ENCODE assay signal across 8 cellular contexts in the genomic region with DNA sequence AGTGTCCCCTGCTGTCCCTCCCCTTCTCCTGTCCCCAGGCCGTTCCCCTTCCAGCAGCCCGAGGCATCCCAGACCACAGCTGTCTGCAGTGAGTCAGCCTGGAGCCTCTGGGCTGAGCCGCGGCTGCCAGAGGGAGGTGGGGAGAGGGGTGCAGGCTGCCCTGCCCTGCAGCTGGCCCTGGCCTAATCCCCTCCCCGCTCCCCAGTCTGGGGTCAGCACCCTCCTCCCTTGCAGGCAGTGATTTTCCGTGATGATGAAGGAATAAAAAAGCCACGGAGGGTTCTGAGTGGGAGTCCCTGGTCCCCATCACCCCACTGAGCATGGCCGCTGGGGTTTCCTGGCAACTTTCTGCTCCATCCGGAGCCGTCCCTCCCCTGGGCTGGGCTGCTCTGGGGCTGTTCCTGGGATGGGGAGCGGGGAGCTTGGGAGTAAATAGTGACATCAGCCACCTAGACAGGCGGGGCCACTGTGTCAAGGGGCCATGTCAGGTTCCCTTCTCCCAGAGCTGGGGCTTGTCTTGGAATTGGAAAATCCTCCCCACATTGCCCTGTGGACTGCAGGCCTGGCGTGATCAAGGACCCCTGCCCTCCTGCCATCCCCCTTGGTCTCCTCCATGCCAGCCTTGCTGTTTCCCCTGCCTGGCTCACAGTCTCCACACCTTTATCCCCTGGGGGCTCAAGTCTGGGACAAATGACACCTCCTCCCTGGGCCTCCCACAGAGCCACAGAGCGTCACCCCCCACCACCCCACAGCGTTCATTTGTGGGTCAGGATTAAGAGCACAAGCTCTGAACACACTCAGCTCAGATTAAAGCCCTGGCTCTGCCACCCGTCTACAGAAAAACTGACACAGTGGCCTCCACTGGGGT. TPM values are rescaled to one million over a fixed set of nuclear protein-coding genes. Genes with fewer than 3 reads are reported as not detected.
DNase-seq lines count a peak whose midpoint lies in the region; ATAC-seq, FAIRE-seq and TF ChIP-seq lines count a peak whose summit lies in the region.

No MANE protein-coding gene starts in this region.

- peak overlapping the region; percentile 85 for H2BK5ac ChIP-seq in mesenchymal stem cell (ENCODE audit: low read depth, low read length, poor library complexity, severe bottlenecking)

- peak overlapping the region; percentile 34 to 99 for H2BK12ac ChIP-seq in mesenchymal stem cell (ENCODE audit: low read length in 2 of 2)

- H3K4me3 ChIP-seq in OCI-LY3 (ENCODE audit: low read length) (no peak overlapping the region), mesenchymal stem cell (ENCODE audit: insufficient read depth in 1 of 2, low read depth in 1 of 2, low read length in 2 of 2) (no peak overlapping the region)

- no peaks in the 10 kb centered on the region for H4K20me1 ChIP-seq in OCI-LY3 (ENCODE audit: insufficient read depth, low read length)

- H2AFZ ChIP-seq in OCI-LY3 (ENCODE audit: low read depth, low read length) (no peak overlapping the region), mesenchymal stem cell (ENCODE audit: low read depth, low read length) (no peak overlapping the region)

- H3K9me3 ChIP-seq in OCI-LY3 (ENCODE audit: insufficient read depth, low read length), result no peaks in the 10 kb centered on the region
- H3K9me3 ChIP-seq in mesenchymal stem cell (ENCODE audit: control insufficient read depth, low read length), result no peaks in the 10 kb centered on the region

- H3K4me1 ChIP-seq in OCI-LY3 (ENCODE audit: low read length) (peaks cover 6% of the 10 kb centered on the region; the same call in 1 of the 2 replicates), mesenchymal stem cell (ENCODE audit: control insufficient read depth, insufficient read depth, low read depth, low read length) (peaks cover 49% of the 10 kb centered on the region)

- H2AK5ac ChIP-seq in mesenchymal stem cell (ENCODE audit: low read length, severe bottlenecking), result peak overlapping the region; percentile 97

- H3K18ac ChIP-seq in mesenchymal stem cell (ENCODE audit: low read depth in 1 of 2, low read length in 2 of 2), result peak overlapping the region; percentile 81 to 99

- H3K36me3 ChIP-seq in OCI-LY3 (replicated peaks; ENCODE audit: low read depth, low read length) (no peaks in the 10 kb centered on the region), mesenchymal stem cell (ENCODE audit: control insufficient read depth in 1 of 2, insufficient read depth in 2 of 2, low read depth in 1 of 2, low read length in 2 of 2) (no peaks in the 10 kb centered on the region)

- peaks cover 1% of the 10 kb centered on the region for H3K79me1 ChIP-seq in mesenchymal stem cell (replicated peaks; ENCODE audit: low read length, poor library complexity, severe bottlenecking)

- H3K4ac ChIP-seq in mesenchymal stem cell (ENCODE audit: low read depth in 1 of 2, low read length in 2 of 2), result peak overlapping the region; percentile 86 to 96

- H3K14ac ChIP-seq in mesenchymal stem cell (ENCODE audit: low read length in 2 of 2), result peak overlapping the region in 1 of 2 experiments; percentile 50

- H3K27ac ChIP-seq in OCI-LY3 (ENCODE audit: low read length), result no peak overlapping the region
- peak overlapping the region; percentile 93 for H3K27ac ChIP-seq in mesenchymal stem cell (ENCODE audit: low read length, poor library complexity, severe bottlenecking)

- H3K79me2 ChIP-seq in OCI-LY3 (ENCODE audit: low read length), result no peaks in the 10 kb centered on the region

- no peak overlapping the region for H3K9ac ChIP-seq in OCI-LY3 (ENCODE audit: low read length)
- peak overlapping the region; percentile 87 for H3K9ac ChIP-seq in mesenchymal stem cell (ENCODE audit: low read length)

- DNase-seq in ELF-1 (ENCODE audit: low read depth, low spot score) (peak; percentile 73), dermis microvascular lymphatic vessel endothelial cell (ENCODE audit: low read depth in 2 of 2) (peak; percentile 29 to 74), mesenchymal stem cell (peak; percentile 93), urothelium cell line (ENCODE audit: low spot score) (peak; percentile 71)
- no peak for DNase-seq in activated CD4-positive, alpha-beta T cell treated with anti-CD3 and anti-CD28 coated beads, Interleukin-2, amount 50 U/mL, for 48 hours

- H2BK120ac ChIP-seq in mesenchymal stem cell (ENCODE audit: low read depth, low read length), result peak overlapping the region; percentile 80

- ATAC-seq in GM19463 (IDR thresholded peaks at IDR 0.05; ENCODE audit: unreplicated experiment) (no peak), GM19395 (IDR thresholded peaks at IDR 0.05; ENCODE audit: unreplicated experiment) (no peak)

- peak overlapping the region; percentile 76 for H4K8ac ChIP-seq in mesenchymal stem cell (ENCODE audit: low read length)

- H4K91ac ChIP-seq in mesenchymal stem cell (ENCODE audit: low read length), result peak overlapping the region; percentile 91

- WGBS in mesenchymal stem cell, result 13% methylated on average over 14 of the region's 16 CpGs

- no peak for TF ChIP-seq CTCF in OCI-LY3 (IDR thresholded peaks at IDR 0.05; ENCODE audit: low read depth, low read length)

- FAIRE-seq in urothelium cell line (lab: Jason Lieb, UNC), result no peak

- H3K4me2 ChIP-seq in OCI-LY3 (ENCODE audit: low read length) (peak overlapping the region; percentile 24), mesenchymal stem cell (ENCODE audit: low read length, poor library complexity, severe bottlenecking) (peak overlapping the region; percentile 33)

- no peak overlapping the region for H3K23ac ChIP-seq in mesenchymal stem cell (ENCODE audit: low read length in 2 of 2)

- peak overlapping the region; percentile 77 for H2BK15ac ChIP-seq in mesenchymal stem cell (ENCODE audit: low read depth, poor library complexity, severe bottlenecking)

- peaks cover 16% of the 10 kb centered on the region for H3K27me3 ChIP-seq in OCI-LY3 (ENCODE audit: low read depth, low read length)
- H3K27me3 ChIP-seq in mesenchymal stem cell (ENCODE audit: control insufficient read depth in 1 of 2, insufficient read depth in 1 of 2, low read length in 2 of 2), result no peaks in the 10 kb centered on the region

RNA-seq across cellular contexts. Expression of gene SPC24, which starts 16.7 kb away (rescaled TPM):
- total RNA-seq in dermis microvascular lymphatic vessel endothelial cell, result 31.1 and 80.0 TPM in 2 replicates
- polyA plus RNA-seq in mesenchymal stem cell (2013, experiment 1 of 2), result 3.2 TPM
- 3.0 TPM for polyA plus RNA-seq in mesenchymal stem cell (2013, experiment 2 of 2)

RNA-seq across cellular contexts. Expression of gene LDLR, which starts 49.6 kb away (rescaled TPM):
- 62.2 and 86.4 TPM in 2 replicates for total RNA-seq in dermis microvascular lymphatic vessel endothelial cell
- polyA plus RNA-seq in mesenchymal stem cell (2013, experiment 1 of 2), result 248 TPM
- polyA plus RNA-seq in mesenchymal stem cell (2013, experiment 2 of 2), result 236 TPM

RNA-seq across cellular contexts. Expression of gene KANK2, which starts 58.5 kb away (rescaled TPM):
- 45.6 and 127 TPM in 2 replicates for total RNA-seq in dermis microvascular lymphatic vessel endothelial cell
- 197 TPM for polyA plus RNA-seq in mesenchymal stem cell (2013, experiment 1 of 2)
- polyA plus RNA-seq in mesenchymal stem cell (2013, experiment 2 of 2), result 192 TPM

Comparison
In these comparisons a context has a peak if more than half of its experiments do, and no peak if none do; other contexts are left out.
1. DNase-seq: peak in ELF-1 (single experiment), dermis microvascular lymphatic vessel endothelial cell (2 of 2), mesenchymal stem cell (single experiment) and urothelium cell line (single experiment); none in activated CD4-positive, alpha-beta T cell treated with anti-CD3 and anti-CD28 coated beads, Interleukin-2, amount 50 U/mL, for 48 hours (0 of 2).